ENCODE assay signal across 8 cellular contexts in the genomic region with DNA sequence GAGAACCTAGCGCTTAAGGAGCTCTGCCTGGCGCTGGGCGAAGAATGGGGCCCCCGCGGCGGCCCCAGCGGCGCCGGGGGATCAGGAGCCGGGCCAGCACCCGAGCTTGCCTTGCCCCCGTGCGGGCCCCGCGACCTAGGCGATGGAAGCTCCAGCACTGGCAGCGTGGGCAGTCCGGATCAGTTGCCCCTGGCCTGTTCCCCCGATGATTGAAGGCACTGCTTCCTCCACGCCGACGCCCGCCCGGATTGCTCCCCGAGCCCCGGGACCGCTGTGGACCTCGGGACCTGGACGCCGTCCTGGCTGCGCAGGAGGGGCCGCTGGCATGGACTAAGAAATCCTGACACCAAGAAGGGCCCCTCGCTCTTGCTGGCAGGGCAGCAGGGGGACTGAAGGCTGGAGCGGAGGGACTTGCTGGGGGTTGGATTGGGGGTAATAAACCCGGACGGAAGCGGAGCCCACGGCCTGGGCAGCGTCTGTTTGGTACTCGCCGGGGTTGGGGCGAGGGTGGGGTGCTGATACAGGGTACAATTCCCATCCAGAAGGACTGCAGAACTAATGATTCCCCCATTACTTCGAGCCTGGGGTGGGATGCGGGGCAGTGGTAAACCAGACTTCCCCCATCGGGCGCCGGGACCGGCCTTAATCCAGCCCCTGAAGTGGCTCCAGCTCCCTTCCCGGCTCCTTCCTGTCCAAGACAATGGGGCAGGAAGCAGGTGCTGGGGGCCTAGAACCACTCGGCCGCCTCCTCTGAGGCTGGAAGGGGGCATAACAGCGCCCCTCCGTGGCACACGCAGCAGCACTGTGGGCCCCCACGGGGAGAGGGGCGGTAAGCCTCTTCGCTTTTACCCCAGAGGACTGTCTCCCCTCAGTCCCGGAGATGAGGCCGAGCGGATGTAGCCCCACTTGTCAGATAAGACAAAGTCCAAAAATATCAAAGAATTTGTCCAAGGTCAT. TPM values are rescaled to one million over a fixed set of nuclear protein-coding genes. Genes with fewer than 3 reads are reported as not detected.
DNase-seq lines count a peak whose midpoint lies in the region; FAIRE-seq and TF ChIP-seq lines count a peak whose summit lies in the region.

No MANE protein-coding gene starts in this region.

- H3K36me3 Mint-ChIP-seq in MCF 10A (ENCODE audit: insufficient read depth, unreplicated experiment): peaks cover 73% of the 10 kb centered on the region

- H3K36me3 ChIP-seq in liver (ENCODE audit: control insufficient read depth in 4 of 4, insufficient read depth in 3 of 4, low read depth in 1 of 4, low read length in 3 of 4) (no peaks in the 10 kb centered on the region), stomach smooth muscle (ENCODE audit: control insufficient read depth in 2 of 2, insufficient read depth in 2 of 2, low read length in 2 of 2) (peaks cover 0 to 4% of the 10 kb centered on the region in 2 donors)

- WGBS in liver: 21% methylated on average over 60 of the region's 60 CpGs

- BruUV-seq in MCF 10A (replicated peaks; lab: Mats Ljungman, UMichigan): TSS peak; percentile 68

- peaks cover 41% of the 10 kb centered on the region for H3K4me1 Mint-ChIP-seq in MCF 10A (ENCODE audit: insufficient read depth, unreplicated experiment)

- TF ChIP-seq CTCF in MCF 10A (IDR thresholded peaks at IDR 0.05; ENCODE audit: unreplicated experiment) (no peak), liver (IDR thresholded peaks at IDR 0.05; ENCODE audit: low read depth, low read length, missing input control) (no peak)

- no peaks in the 10 kb centered on the region for H3K27me3 ChIP-seq in liver (ENCODE audit: control insufficient read depth in 4 of 4, insufficient read depth in 4 of 4, low read length in 3 of 4)
- H3K27me3 ChIP-seq in stomach smooth muscle (ENCODE audit: control insufficient read depth in 1 of 2, insufficient read depth in 2 of 2, low read length in 2 of 2): no peaks in the 10 kb centered on the region

- H3K9me3 ChIP-seq in liver (ENCODE audit: control insufficient read depth in 4 of 4, low read length in 3 of 4): no peaks in the 10 kb centered on the region
- H3K9me3 ChIP-seq in stomach smooth muscle (ENCODE audit: control insufficient read depth in 2 of 2, low read length in 2 of 2): no peaks in the 10 kb centered on the region

- CTCF ChIA-PET in MCF 10A (lab: Yijun Ruan, JAX): interaction anchor here (0.6 to 9.0 kb wide), 9 partner anchors 9 to 124 kb away, joined by 3 to 203 read pairs (median 5); a partner anchor contains a TSS

- DNase-seq in activated T-cell treated with anti-CD3 and anti-CD28 coated beads, Interleukin-2, amount 50 U/mL, for 1 hour: peak; percentile 50
- DNase-seq in activated T-cell treated with anti-CD3 and anti-CD28 coated beads for 4 hours: no peak
- peak; percentile 45 for DNase-seq in RCC 7860 (ENCODE audit: low spot score)
- DNase-seq in MCF 10A (ENCODE audit: unreplicated experiment): peak; percentile 41
- no peak for DNase-seq in DMS79 treated with DMSO at 0.1 percent for 48 hours (lab: John Stamatoyannopoulos, UW)
- no peak for DNase-seq in inferior parietal cortex (ENCODE audit: extremely low spot score)

- intact Hi-C loops in MCF 10A (cut with micrococcal nuclease): loop anchor here (1.0 kb wide), 1 partner anchor 20 kb away; no protein-coding TSS in a partner anchor

- H3K9ac ChIP-seq in liver (ENCODE audit: low read depth in 1 of 2, low read length in 2 of 2): peak overlapping the region; percentile 3 to 44
- H3K9ac ChIP-seq in stomach smooth muscle (ENCODE audit: low read length in 2 of 2): peak overlapping the region; percentile 75 to 80

- H3K4me3 ChIP-seq in liver (ENCODE audit: low read depth in 1 of 3, low read length in 3 of 3) (peak overlapping the region; percentile 32 to 70 (median 64)), stomach smooth muscle (ENCODE audit: low read length in 2 of 2) (peak overlapping the region; percentile 73 to 93)

- H3K4me3 Mint-ChIP-seq in MCF 10A (ENCODE audit: unreplicated experiment): peak overlapping the region; percentile 90

- H3K27ac ChIP-seq in liver (ENCODE audit: low read depth in 1 of 2, low read length in 2 of 2) (peak overlapping the region; percentile 83 to 89), stomach smooth muscle (ENCODE audit: low read length) (peak overlapping the region; percentile 99)

- H3K27ac Mint-ChIP-seq in MCF 10A (ENCODE audit: low read depth, unreplicated experiment): peak overlapping the region; percentile 90

- FAIRE-seq in RCC 7860 (lab: Jason Lieb, UNC): no peak

- H3K9me3 Mint-ChIP-seq in MCF 10A (ENCODE audit: unreplicated experiment): no peaks in the 10 kb centered on the region

- TF ChIP-seq RAD21 in liver (IDR thresholded peaks at IDR 0.05): no peak

- H3K4me1 ChIP-seq in liver (ENCODE audit: control insufficient read depth in 4 of 4, insufficient read depth in 4 of 4, low read length in 3 of 4) (peaks cover 10 to 42% (median 30%) of the 10 kb centered on the region in 4 donors), stomach smooth muscle (ENCODE audit: control insufficient read depth, insufficient read depth, low read length) (peaks cover 64% of the 10 kb centered on the region)

- POLR2A ChIA-PET in MCF 10A (lab: Yijun Ruan, JAX): interaction anchor here (0.6 to 9.9 kb wide), 31 partner anchors 8 to 877 kb away, joined by 3 to 222 read pairs (median 5); a partner anchor contains a TSS

- no peaks in the 10 kb centered on the region for H3K27me3 Mint-ChIP-seq in MCF 10A (ENCODE audit: insufficient read depth, unreplicated experiment)

TF ChIP-seq in liver, 16 proteins besides CTCF, POLR2A, EP300 and RAD21:
- TF ChIP-seq HNF4A (conservative IDR thresholded peaks at IDR 0.05) (no peak), RXRA (IDR thresholded peaks at IDR 0.05) (peak in 1 of 2 donors; percentile 10), TAF1 (conservative IDR thresholded peaks at IDR 0.05) (no peak), FOXA2 (IDR thresholded peaks at IDR 0.05) (no peak), NR2F2 (IDR thresholded peaks at IDR 0.05) (peak; percentile 53)
- TF ChIP-seq, protein P1, sequence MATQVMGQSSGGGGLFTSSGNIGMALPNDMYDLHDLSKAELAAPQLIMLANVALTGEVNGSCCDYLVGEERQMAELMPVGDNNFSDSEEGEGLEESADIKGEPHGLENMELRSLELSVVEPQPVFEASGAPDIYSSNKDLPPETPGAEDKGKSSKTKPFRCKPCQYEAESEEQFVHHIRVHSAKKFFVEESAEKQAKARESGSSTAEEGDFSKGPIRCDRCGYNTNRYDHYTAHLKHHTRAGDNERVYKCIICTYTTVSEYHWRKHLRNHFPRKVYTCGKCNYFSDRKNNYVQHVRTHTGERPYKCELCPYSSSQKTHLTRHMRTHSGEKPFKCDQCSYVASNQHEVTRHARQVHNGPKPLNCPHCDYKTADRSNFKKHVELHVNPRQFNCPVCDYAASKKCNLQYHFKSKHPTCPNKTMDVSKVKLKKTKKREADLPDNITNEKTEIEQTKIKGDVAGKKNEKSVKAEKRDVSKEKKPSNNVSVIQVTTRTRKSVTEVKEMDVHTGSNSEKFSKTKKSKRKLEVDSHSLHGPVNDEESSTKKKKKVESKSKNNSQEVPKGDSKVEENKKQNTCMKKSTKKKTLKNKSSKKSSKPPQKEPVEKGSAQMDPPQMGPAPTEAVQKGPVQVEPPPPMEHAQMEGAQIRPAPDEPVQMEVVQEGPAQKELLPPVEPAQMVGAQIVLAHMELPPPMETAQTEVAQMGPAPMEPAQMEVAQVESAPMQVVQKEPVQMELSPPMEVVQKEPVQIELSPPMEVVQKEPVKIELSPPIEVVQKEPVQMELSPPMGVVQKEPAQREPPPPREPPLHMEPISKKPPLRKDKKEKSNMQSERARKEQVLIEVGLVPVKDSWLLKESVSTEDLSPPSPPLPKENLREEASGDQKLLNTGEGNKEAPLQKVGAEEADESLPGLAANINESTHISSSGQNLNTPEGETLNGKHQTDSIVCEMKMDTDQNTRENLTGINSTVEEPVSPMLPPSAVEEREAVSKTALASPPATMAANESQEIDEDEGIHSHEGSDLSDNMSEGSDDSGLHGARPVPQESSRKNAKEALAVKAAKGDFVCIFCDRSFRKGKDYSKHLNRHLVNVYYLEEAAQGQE (IDR thresholded peaks at IDR 0.05): no peak

RNA-seq across cellular contexts. Expression of a gene that starts 1.0 kb away (rescaled TPM):
- 16.4 and 20.8 TPM in 2 replicates for total RNA-seq in MCF 10A (2022)
- 1 to 10 TPM; 6.8 to 7.0 TPM for total RNA-seq in liver
- polyA plus RNA-seq in liver: 10 to 100 TPM in 1 of 2 donors, 1 to 10 TPM in 1; 4.3 to 12.6 TPM

RNA-seq across cellular contexts. Expression of a gene that starts 3.2 kb away (rescaled TPM):
- total RNA-seq in MCF 10A (2022): 79.8 and 80.8 TPM in 2 replicates
- total RNA-seq in liver: 10 to 100 TPM; 23.7 to 45.4 TPM
- polyA plus RNA-seq in liver: 10 to 100 TPM; 27.2 to 30.9 TPM

RNA-seq across cellular contexts. Expression of a gene that starts 8.7 kb away (rescaled TPM):
- total RNA-seq in MCF 10A (2022) (95.3 and 124 TPM in 2 replicates), liver (under 1 TPM in 1 of 2 donors, not detected in 1; 0.17 TPM)
- under 1 TPM in 1 of 2 donors, not detected in 1; 0.20 TPM for polyA plus RNA-seq in liver

RNA-seq across cellular contexts. Expression of a gene that starts 11.8 kb away (rescaled TPM):
- total RNA-seq in MCF 10A (2022) (not detected in 2 replicates), liver (1 to 10 TPM; 1.3 to 2.9 TPM)
- 1 to 10 TPM; 2.0 to 2.2 TPM for polyA plus RNA-seq in liver

RNA-seq across cellular contexts. Expression of a gene that starts 18.9 kb away (rescaled TPM):
- total RNA-seq in MCF 10A (2022): 2.4 and 3.3 TPM in 2 replicates
- 1 to 10 TPM; 5.0 to 5.2 TPM for total RNA-seq in liver
- polyA plus RNA-seq in liver: 10 to 100 TPM in 1 of 2 donors, 1 to 10 TPM in 1; 5.5 to 10.7 TPM

Comparison
In these comparisons a context has a peak if more than half of its experiments do, and no peak if none do; other contexts are left out.
1. DNase-seq: peak in activated T-cell treated with anti-CD3 and anti-CD28 coated beads, Interleukin-2, amount 50 U/mL, for 1 hour (single experiment), RCC 7860 (single experiment) and MCF 10A (single experiment); none in activated T-cell treated with anti-CD3 and anti-CD28 coated beads for 4 hours (single experiment), DMS79 treated with DMSO at 0.1 percent for 48 hours (single experiment) and inferior parietal cortex (single experiment).
2. RNA of a gene that starts 8.7 kb away (total RNA-seq): 95.3 to 124 TPM in MCF 10A; 0.17 TPM in liver; every median in the first group is over 10 times any median in the second.